8 cellular contexts compared by ENCODE assay signal in the genomic region with DNA sequence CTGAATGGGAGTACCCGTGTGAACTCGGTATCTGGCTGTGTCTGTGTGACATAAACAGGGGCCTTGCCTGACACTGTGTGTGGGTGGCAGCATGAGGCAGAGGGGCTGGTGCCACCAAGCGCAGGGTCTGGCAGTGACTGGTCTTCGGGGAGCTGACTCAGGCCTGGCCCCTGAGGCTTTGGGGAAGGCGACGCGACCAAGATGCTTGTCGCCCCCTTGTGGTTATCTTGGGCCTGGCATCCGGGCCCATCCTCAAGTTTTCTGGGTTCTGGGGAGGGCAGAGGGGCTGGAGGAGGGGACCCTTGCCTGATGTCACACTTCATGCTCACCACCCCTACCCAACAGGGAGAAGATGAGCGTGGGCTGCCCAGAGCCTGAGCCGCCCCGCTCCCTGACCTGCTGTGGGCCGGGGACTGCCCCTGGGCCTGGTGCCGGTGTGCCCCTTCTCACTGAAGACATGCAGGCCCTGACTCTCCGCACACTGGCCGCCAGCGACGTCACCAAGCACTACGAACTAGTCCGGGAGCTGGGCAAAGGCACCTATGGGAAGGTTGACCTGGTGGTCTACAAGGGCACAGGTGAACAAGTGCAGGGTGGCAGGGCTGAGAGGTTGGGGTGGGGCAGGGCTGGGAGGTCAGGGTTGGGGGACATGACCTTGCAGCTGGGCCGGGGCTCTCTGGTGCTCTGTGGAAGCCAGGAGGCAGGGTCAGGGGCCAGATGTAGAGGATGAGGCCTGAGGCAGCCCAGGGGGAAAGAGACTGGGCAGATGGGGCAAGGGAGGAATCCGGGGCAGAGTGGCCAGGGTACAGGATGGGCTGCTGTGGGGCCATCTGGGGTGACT. TPM values are rescaled to one million over a fixed set of nuclear protein-coding genes. Genes with fewer than 3 reads are reported as not detected.
DNase-seq lines count a peak whose midpoint lies in the region; ATAC-seq and TF ChIP-seq lines count a peak whose summit lies in the region.

No MANE protein-coding gene starts in this region.

- DNase-seq in BJ (ENCODE audit: low read depth) (no peak), HCT116 (ENCODE audit: low read depth, low spot score) (peak; percentile 21), T follicular helper cell (ENCODE audit: low read depth) (peak; percentile 58), adipocyte (ENCODE audit: low read depth) (peak; percentile 78), hepatocyte (ENCODE audit: low spot score) (peak; percentile 69), NCI-H2081 treated with DMSO at 0.1 percent for 48 hours (lab: John Stamatoyannopoulos, UW) (no peak), DMS153 (lab: John Stamatoyannopoulos, UW) (no peak)
- peak; percentile 70 for DNase-seq in stimulated activated CD4-positive, alpha-beta T cell treated with anti-CD3 and anti-CD28 coated beads, Interleukin-12 subunit alpha, Interleukin-12 subunit beta, amount 100 ng/mL, for 4 hours

- RAD21 ChIA-PET in HCT116 (lab: Charles Lee; ENCODE audit: low non-redundant PET in 1 of 2, low total read pairs in 2 of 2, uncharacterized antibody in 2 of 2, unreplicated experiment in 2 of 2), result interaction anchor here in 1 of 2 experiments (1.1 kb wide), 1 partner anchor 39 kb away, joined by 3 read pairs; no protein-coding TSS in a partner anchor

- no peak overlapping the region for H3K4me2 ChIP-seq in HCT116 (ENCODE audit: low read length)
- no peak overlapping the region for H3K4me2 ChIP-seq in hepatocyte

- H3K9ac ChIP-seq in HCT116 (ENCODE audit: low read length), result no peak overlapping the region
- no peak overlapping the region for H3K9ac ChIP-seq in adipocyte (ENCODE audit: low read length)

- peak; percentile 81 for TF ChIP-seq RAD21 in HCT116 (IDR thresholded peaks at IDR 0.05; ENCODE audit: low read depth)

- no TSS peak for BruUV-seq in HCT116 (replicated peaks; lab: Mats Ljungman, UMichigan)

- no peaks in the 10 kb centered on the region for H4K20me1 ChIP-seq in HCT116 (ENCODE audit: insufficient read depth)
- no peaks in the 10 kb centered on the region for H4K20me1 ChIP-seq in hepatocyte (ENCODE audit: insufficient read depth, poor library complexity, severe bottlenecking)

- H3K9me2 ChIP-seq in HCT116 (ENCODE audit: insufficient read depth) (no peaks in the 10 kb centered on the region), hepatocyte (replicated peaks; ENCODE audit: insufficient read depth) (no peaks in the 10 kb centered on the region)

- ATAC-seq in HCT116, result peak; percentile 76

- WGBS in hepatocyte (ENCODE audit: low lambda C conversion rate, missing lambda C conversion rate), result 71% methylated on average over 19 of the region's 22 CpGs

- H3K27me3 ChIP-seq in BJ (ENCODE audit: control insufficient read depth, insufficient read depth, low read length), result no peaks in the 10 kb centered on the region
- no peaks in the 10 kb centered on the region for H3K27me3 ChIP-seq in HCT116 (ENCODE audit: insufficient read depth, low read length)
- peaks cover 33% of the 10 kb centered on the region for H3K27me3 ChIP-seq in adipocyte (replicated peaks; ENCODE audit: control insufficient read depth, insufficient read depth, low read length)
- no peaks in the 10 kb centered on the region for H3K27me3 ChIP-seq in hepatocyte

- TF ChIP-seq CTCF in BJ (IDR thresholded peaks at IDR 0.05; ENCODE audit: insufficient read depth, low read depth, low read length) (peak; percentile 94), HCT116 (IDR thresholded peaks at IDR 0.05 in 2 of 3, conservative IDR thresholded peaks at IDR 0.05 in 1 of 3; ENCODE audit: borderline replicate concordance in 1 of 3, insufficient read depth in 1 of 3, low read depth in 2 of 3, low read length in 2 of 3) (peak; percentile 66 to 94 (median 90)), hepatocyte (IDR thresholded peaks at IDR 0.05; ENCODE audit: poor library complexity) (peak; percentile 78)

- no peak for TF ChIP-seq POLR2A in HCT116 (IDR thresholded peaks at IDR 0.05; ENCODE audit: borderline replicate concordance, extremely low read depth, insufficient read depth, insufficient read length)

- H3K4me1 ChIP-seq in HCT116 (ENCODE audit: control insufficient read depth in 1 of 2, insufficient read depth in 2 of 2, low read length in 2 of 2), result peaks cover 4 to 10% of the 10 kb centered on the region in 2 experiments; a peak in 2 of 4 replicates
- H3K4me1 ChIP-seq in adipocyte (ENCODE audit: control insufficient read depth, insufficient read depth, low read length), result peaks cover 3% of the 10 kb centered on the region
- no peaks in the 10 kb centered on the region for H3K4me1 ChIP-seq in hepatocyte (ENCODE audit: insufficient read depth)

- no peaks in the 10 kb centered on the region for H3K36me3 ChIP-seq in BJ (ENCODE audit: control insufficient read depth, insufficient read depth, low read length)
- H3K36me3 ChIP-seq in HCT116 (ENCODE audit: control insufficient read depth in 1 of 2, insufficient read depth in 2 of 2, low read length in 2 of 2), result peaks cover 0 to 4% of the 10 kb centered on the region in 2 experiments; a peak in 1 of 4 replicates
- H3K36me3 ChIP-seq in adipocyte (ENCODE audit: control insufficient read depth, insufficient read depth, low read length, severe bottlenecking), result no peaks in the 10 kb centered on the region
- H3K36me3 ChIP-seq in hepatocyte (replicated peaks; ENCODE audit: insufficient read depth, low read depth), result no peaks in the 10 kb centered on the region

- H3K79me2 ChIP-seq in HCT116 (ENCODE audit: insufficient read depth, low read length) (no peaks in the 10 kb centered on the region), hepatocyte (no peaks in the 10 kb centered on the region)

- H3K4me3 ChIP-seq in BJ (ENCODE audit: low read depth, low read length) (no peak overlapping the region), HCT116 (replicated peaks in 1 of 2; ENCODE audit: low read depth in 1 of 2, low read length in 2 of 2) (no peak overlapping the region), adipocyte (ENCODE audit: low read length) (no peak overlapping the region), hepatocyte (no peak overlapping the region)

- POLR2A ChIA-PET in BJ (lab: Charles Lee) (no interaction called here), HCT116 (lab: Charles Lee) (no interaction called here)

- intact Hi-C loops in HCT116 (cut with micrococcal nuclease), result loop anchor here (1.0 kb wide), 1 partner anchor 40 kb away; no protein-coding TSS in a partner anchor

- H2AFZ ChIP-seq in HCT116 (ENCODE audit: low read depth, low read length, poor library complexity, severe bottlenecking) (no peak overlapping the region), hepatocyte (no peak overlapping the region)

- H3K9me3 ChIP-seq in HCT116 (ENCODE audit: control insufficient read depth in 1 of 2, insufficient read depth in 1 of 2, low read depth in 1 of 2, low read length in 2 of 2) (no peaks in the 10 kb centered on the region), adipocyte (ENCODE audit: control insufficient read depth, low read length) (no peaks in the 10 kb centered on the region), hepatocyte (ENCODE audit: low read depth) (no peaks in the 10 kb centered on the region)

- H3K27ac ChIP-seq in HCT116 (ENCODE audit: low read depth, low read length) (no peak overlapping the region), hepatocyte (no peak overlapping the region)

- CTCF ChIA-PET in BJ (lab: Yijun Ruan, JAX), result interaction anchor here (1.0 to 9.1 kb wide), 12 partner anchors 9 to 63 kb away, joined by 3 to 100 read pairs (median 8); no protein-coding TSS in a partner anchor
- CTCF ChIA-PET in HCT116 (lab: Charles Lee), result interaction anchor here (0.9 to 2.4 kb wide), 6 partner anchors 9 to 43 kb away, joined by 3 to 10 read pairs (median 4); no protein-coding TSS in a partner anchor

TF ChIP-seq in HCT116, 20 proteins besides CTCF, POLR2A, EP300 and RAD21:
- no peak for TF ChIP-seq ELF1 (IDR thresholded peaks at IDR 0.05; ENCODE audit: borderline replicate concordance, low read depth)
- TF ChIP-seq EZH2 (IDR thresholded peaks at IDR 0.05), result no peak
- TF ChIP-seq FOSL1 (IDR thresholded peaks at IDR 0.05; ENCODE audit: low read depth), result no peak
- TF ChIP-seq, protein P1, sequence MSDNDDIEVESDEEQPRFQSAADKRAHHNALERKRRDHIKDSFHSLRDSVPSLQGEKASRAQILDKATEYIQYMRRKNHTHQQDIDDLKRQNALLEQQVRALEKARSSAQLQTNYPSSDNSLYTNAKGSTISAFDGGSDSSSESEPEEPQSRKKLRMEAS (IDR thresholded peaks at IDR 0.05), result no peak
- no peak for TF ChIP-seq ZNF274 (IDR thresholded peaks at IDR 0.05; ENCODE audit: low read depth, low read length)
- TF ChIP-seq CEBPB (IDR thresholded peaks at IDR 0.05; ENCODE audit: low read depth), result no peak
- TF ChIP-seq EZH2phosphoT487 (IDR thresholded peaks at IDR 0.05; ENCODE audit: borderline replicate concordance), result no peak

RNA-seq across cellular contexts. Expression of gene SBK1, which starts 24.9 kb away (rescaled TPM):
- polyA plus RNA-seq in BJ (2011; rRNA removed) (0.01 TPM in 1 of 2 replicates, not detected in the other), hepatocyte (9.7 and 10.8 TPM in 2 replicates)
- polyA minus RNA-seq in BJ (2011; rRNA and poly(A)+ RNA removed), result not detected in 2 replicates
- total RNA-seq in HCT116 (2021; ENCODE audit: unreplicated experiment) (19.2 TPM), hepatocyte (1.8 and 4.2 TPM in 2 replicates)
- polyA plus RNA-seq in HCT116 (2012), result 11.2 and 12.6 TPM in 2 replicates

RNA-seq across cellular contexts. Expression of gene NPIPB6, which starts 46.0 kb away (rescaled TPM):
- polyA plus RNA-seq in BJ (2011; rRNA removed), result 0.15 and 0.34 TPM in 2 replicates
- polyA minus RNA-seq in BJ (2011; rRNA and poly(A)+ RNA removed), result 0.09 and 0.46 TPM in 2 replicates
- total RNA-seq in HCT116 (2021; ENCODE audit: unreplicated experiment), result 2.1 TPM
- polyA plus RNA-seq in HCT116 (2012), result 0.95 and 1.1 TPM in 2 replicates
- 1.9 and 2.2 TPM in 2 replicates for total RNA-seq in hepatocyte
- polyA plus RNA-seq in hepatocyte, result 0.69 and 2.0 TPM in 2 replicates

Comparison
In these comparisons a context has a peak if more than half of its experiments do, and no peak if none do; other contexts are left out.
1. DNase-seq: peak in HCT116 (single experiment), T follicular helper cell (single experiment), adipocyte (single experiment), hepatocyte (single experiment) and stimulated activated CD4-positive, alpha-beta T cell treated with anti-CD3 and anti-CD28 coated beads, Interleukin-12 subunit alpha, Interleukin-12 subunit beta, amount 100 ng/mL, for 4 hours (single experiment); none in BJ (single experiment), NCI-H2081 treated with DMSO at 0.1 percent for 48 hours (single experiment) and DMS153 (single experiment).
2. Peak in every context shown above with its lines, with median percentiles within 50 percentile points of each other: CTCF ChIP-seq.